ENCODE assay signal across 8 cellular contexts in the genomic region with DNA sequence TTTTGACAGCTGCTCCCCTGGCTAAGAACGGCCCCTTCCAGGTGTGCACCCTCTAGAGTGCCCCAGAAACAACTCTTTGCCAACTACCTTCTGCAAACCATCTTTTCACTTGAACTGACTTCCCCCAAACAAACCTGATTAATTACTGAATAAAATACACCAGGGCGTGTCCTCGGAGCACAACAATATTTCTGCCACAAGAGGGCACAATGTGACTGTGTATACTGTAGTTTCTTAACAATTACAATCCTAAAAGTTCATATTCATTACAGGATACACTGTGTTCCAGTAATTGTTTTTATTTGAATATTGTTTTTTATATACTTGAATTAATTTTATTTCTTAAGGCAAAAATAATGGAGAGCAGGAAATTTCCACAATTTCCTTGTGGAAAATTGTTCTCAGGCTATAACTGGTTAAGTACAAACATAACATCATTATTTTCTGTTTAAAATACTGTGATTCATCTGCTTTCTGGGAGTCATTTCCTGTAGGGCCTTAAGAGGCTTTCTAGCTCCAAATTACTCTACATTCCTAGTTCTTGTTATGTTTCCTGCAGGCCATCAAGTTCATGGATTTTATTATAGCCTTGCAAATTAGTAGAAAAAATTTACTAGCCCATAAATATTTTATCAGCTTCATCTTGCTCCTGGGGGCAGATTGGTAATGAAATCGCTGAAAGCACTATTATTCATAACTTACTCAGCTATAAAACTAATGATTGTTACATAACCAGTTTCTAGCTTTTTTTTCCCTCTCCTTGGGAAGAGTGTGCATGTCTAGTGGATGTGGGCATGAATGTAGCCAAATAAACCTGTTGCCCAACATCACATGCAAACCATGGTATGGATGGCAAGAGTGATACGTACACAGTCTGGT.
DNase-seq lines count a peak whose midpoint lies in the region; ATAC-seq and TF ChIP-seq lines count a peak whose summit lies in the region.

No MANE protein-coding gene starts in this region.

- ATAC-seq in HG03354 (IDR thresholded peaks at IDR 0.05; ENCODE audit: poor library complexity, severe bottlenecking, unreplicated experiment): no peak

- DNase-seq in CMK (ENCODE audit: low read depth): peak; percentile 9
- peak; percentile 87 for DNase-seq in HFF-Myc (ENCODE audit: extremely low read depth, low read depth)
- peak; percentile 67 for DNase-seq in NCI-H526 treated with DMSO at 0.1 percent for 48 hours (lab: John Stamatoyannopoulos, UW)
- peak; percentile 69 for DNase-seq in activated CD4-positive, alpha-beta T cell treated with anti-CD3 and anti-CD28 coated beads for 48 hours
- peak; percentile 1 for DNase-seq in effector CD8-positive, alpha-beta T cell (lab: John Stamatoyannopoulos, UW)
- peak; percentile 68 for DNase-seq in midbrain (lab: John Stamatoyannopoulos, UW)
- peak; percentile 68 for DNase-seq in stromal cell of bone marrow (ENCODE audit: low read depth)

- no peak overlapping the region for H3K4me3 ChIP-seq in HFF-Myc (replicated peaks; ENCODE audit: low read depth, low read length)

- TF ChIP-seq CTCF in HFF-Myc (IDR thresholded peaks at IDR 0.05; ENCODE audit: low read depth, low read length, missing control alignments): peak; percentile 55

Comparison
In these comparisons a context has a peak if more than half of its experiments do, and no peak if none do; other contexts are left out.
1. DNase-seq: peak in every context shown above with its lines; median percentile 87 in HFF-Myc; 69 in activated CD4-positive, alpha-beta T cell treated with anti-CD3 and anti-CD28 coated beads for 48 hours; 68 in midbrain; 68 in stromal cell of bone marrow; 67 in NCI-H526 treated with DMSO at 0.1 percent for 48 hours; 9 in CMK; 1 in effector CD8-positive, alpha-beta T cell.